ENCODE assay signal across 8 cellular contexts in genomic region chr14:91323671-91324605, GRCh38.
DNase-seq lines count a peak whose midpoint lies in the region; ATAC-seq lines count a peak whose summit lies in the region.

No MANE protein-coding gene starts in this region.

- DNase-seq in AG20443 (ENCODE audit: low spot score) (peak; percentile 76), NCI-H510A (lab: John Stamatoyannopoulos, UW) (peak; percentile 57), dermis blood vessel endothelial cell (peak; percentile 99), lung microvascular endothelial cell (ENCODE audit: low read depth in 2 of 2) (peak; percentile 96 to 99)
- peak; percentile 95 for DNase-seq in activated CD4-positive, alpha-beta T cell treated with anti-CD3 and anti-CD28 coated beads, Interleukin-2, amount 50 U/mL, for 1 hour
- peak; percentile 91 for DNase-seq in stimulated activated CD8-positive, alpha-beta memory T cell treated with anti-CD3 and anti-CD28 coated beads, Interleukin-12 subunit alpha, Interleukin-12 subunit beta, amount 100 ng/mL, for 1 hour (ENCODE audit: low read depth)

- ATAC-seq in GM18873 (IDR thresholded peaks at IDR 0.05; ENCODE audit: low FRiP score, unreplicated experiment), result peak; percentile 55
- peak; percentile 64 for ATAC-seq in HG03108 (IDR thresholded peaks at IDR 0.05; ENCODE audit: unreplicated experiment)

Comparison
In these comparisons a context has a peak if more than half of its experiments do, and no peak if none do; other contexts are left out.
1. Peak in every context shown above with its lines: DNase-seq and ATAC-seq.